Comparison of ENCODE assay signal across 9 cellular contexts in the genomic region with DNA sequence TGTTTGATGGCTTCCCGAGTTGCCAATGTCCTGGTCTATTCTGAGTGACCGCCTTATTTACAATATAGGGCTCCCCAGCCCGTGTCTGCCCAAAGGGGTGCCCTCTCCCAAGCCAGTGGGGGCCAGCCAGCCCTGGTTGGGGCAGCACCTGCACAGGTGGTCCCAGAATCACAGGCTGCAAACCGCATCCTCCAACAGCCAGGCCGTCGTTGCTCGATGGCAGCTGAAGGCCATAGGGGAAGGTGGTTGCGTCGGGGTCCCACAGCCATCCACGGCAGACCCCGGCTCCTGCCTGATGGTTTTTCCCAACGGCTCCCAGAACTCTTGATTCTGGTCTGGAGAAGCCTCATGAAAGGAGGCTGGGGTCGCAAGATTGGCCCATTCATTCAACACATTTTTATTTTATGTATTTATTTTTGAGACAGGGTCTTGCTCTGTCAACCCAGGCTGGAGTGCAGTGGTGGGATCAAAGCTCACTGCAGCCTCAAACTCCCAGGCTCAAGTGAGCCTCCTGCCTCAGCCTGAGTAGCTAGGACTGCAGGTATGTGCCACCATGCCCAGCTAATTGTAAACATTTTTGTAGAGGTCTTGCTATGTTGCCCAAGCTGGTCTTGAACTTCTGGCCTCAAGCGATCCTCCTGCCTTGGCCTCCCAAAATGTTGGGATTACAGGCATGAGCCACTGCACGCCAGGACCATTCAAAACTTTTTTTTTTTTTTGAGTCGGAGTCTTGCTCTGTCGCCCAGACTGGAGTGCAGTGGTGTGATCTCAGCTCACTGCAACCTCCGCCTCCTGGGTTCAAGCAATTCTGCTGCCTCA.
A peak's percentile ranks its signal among the peaks of the same experiment; 100 is the strongest.
DNase-seq lines count a peak whose midpoint lies in the region; ATAC-seq and TF ChIP-seq lines count a peak whose summit lies in the region.
"Had no signal": no experiment of that assay in that cellular context is flagged by ENCODE, and none has a peak within 500 bp of the region (broad histone marks: within the 10 kb centered on the region; RNA-seq: fewer than 3 reads in every experiment).

No MANE protein-coding gene starts in this region.

- H3K4me3 Mint-ChIP-seq in activated CD4-positive, alpha-beta T cell treated with anti-CD3 and anti-CD28 coated beads for 36 hours = peak overlapping the region; percentile 71
- H3K4me3 Mint-ChIP-seq in activated naive CD8-positive, alpha-beta T cell = peak overlapping the region; percentile 60

- H3K27ac ChIP-seq in lung (ENCODE audit: low read depth in 1 of 2, low read length in 1 of 2) (peak overlapping the region; percentile 75 to 81), suprapubic skin (peak overlapping the region; percentile 71)

- H3K4me3 ChIP-seq in lung (no peak overlapping the region), suprapubic skin (peak overlapping the region; percentile 39)

- ATAC-seq in activated CD4-positive, alpha-beta T cell treated with anti-CD3 and anti-CD28 coated beads for 36 hours = no peak
- no peak for ATAC-seq in lung (ENCODE audit: insufficient read depth, low FRiP score)
- ATAC-seq in GM19455 (IDR thresholded peaks at IDR 0.05; ENCODE audit: unreplicated experiment) = no peak
- no peak for ATAC-seq in HG02840 (IDR thresholded peaks at IDR 0.05; ENCODE audit: low FRiP score, unreplicated experiment)

- H3K9me3 ChIP-seq in lung (ENCODE audit: control insufficient read depth in 2 of 2, insufficient read depth in 1 of 2, low read length in 1 of 2) (no peaks in the 10 kb centered on the region), suprapubic skin (no peaks in the 10 kb centered on the region)

- peaks cover 28% of the 10 kb centered on the region for H3K4me1 Mint-ChIP-seq in activated CD4-positive, alpha-beta T cell treated with anti-CD3 and anti-CD28 coated beads for 36 hours
- H3K4me1 Mint-ChIP-seq in activated naive CD8-positive, alpha-beta T cell (ENCODE audit: low read depth) = peaks cover 45% of the 10 kb centered on the region

- intact Hi-C loops in activated CD4-positive, alpha-beta T cell treated with anti-CD3 and anti-CD28 coated beads for 36 hours (cut with DNase I, micrococcal nuclease) = loop anchor here (1.0 to 10.0 kb wide), 6 partner anchors 26 to 400 kb away; a partner anchor contains a TSS

- TF ChIP-seq POLR2A in suprapubic skin (IDR thresholded peaks at IDR 0.05) = no peak

- no peaks in the 10 kb centered on the region for H3K36me3 Mint-ChIP-seq in activated CD4-positive, alpha-beta T cell treated with anti-CD3 and anti-CD28 coated beads for 36 hours (ENCODE audit: low read depth)
- H3K36me3 Mint-ChIP-seq in activated naive CD8-positive, alpha-beta T cell = peaks cover 2% of the 10 kb centered on the region

- H3K4me1 ChIP-seq in lung (ENCODE audit: control insufficient read depth in 2 of 2, insufficient read depth in 2 of 2, low read length in 2 of 2) (peaks cover 0 to 16% of the 10 kb centered on the region in 2 donors), suprapubic skin (peaks cover 38% of the 10 kb centered on the region)

- CTCF ChIA-PET in activated CD4-positive, alpha-beta T cell treated with anti-CD3 and anti-CD28 coated beads for 36 hours (lab: Charles Lee) = interaction anchor here (0.6 to 2.3 kb wide), 9 partner anchors 10 to 829 kb away, joined by 3 to 12 read pairs (median 4); a partner anchor contains a TSS

- no peak for TF ChIP-seq EP300 in suprapubic skin (IDR thresholded peaks at IDR 0.05)

- H3K27me3 ChIP-seq in lung (ENCODE audit: control insufficient read depth, insufficient read depth) = no peaks in the 10 kb centered on the region
- no peaks in the 10 kb centered on the region for H3K27me3 ChIP-seq in suprapubic skin

- 62 to 68% methylated on average over 18 of the region's 18 CpGs for WGBS in lung, 2 donors
- WGBS in suprapubic skin = 67% methylated on average over 17 of the region's 18 CpGs

- no peaks in the 10 kb centered on the region for H3K27me3 Mint-ChIP-seq in activated CD4-positive, alpha-beta T cell treated with anti-CD3 and anti-CD28 coated beads for 36 hours
- H3K27me3 Mint-ChIP-seq in activated naive CD8-positive, alpha-beta T cell = no peaks in the 10 kb centered on the region

- no peak for TF ChIP-seq CTCF in lung (IDR thresholded peaks at IDR 0.05; ENCODE audit: control extremely low read depth, extremely low read depth)
- no peak for TF ChIP-seq CTCF in suprapubic skin (IDR thresholded peaks at IDR 0.05)

- no peak for DNase-seq in activated CD4-positive, alpha-beta T cell treated with anti-CD3 and anti-CD28 coated beads for 36 hours
- no peak for DNase-seq in activated CD4-positive, alpha-beta T cell treated with anti-CD3 and anti-CD28 coated beads, Interleukin-2, amount 50 U/mL, for 4 hours
- no peak for DNase-seq in lung (ENCODE audit: low spot score)
- peak; percentile 64 to 74 for DNase-seq in suprapubic skin (ENCODE audit: low spot score in 2 of 2)
- DNase-seq in Kasumi-1 (lab: John Stamatoyannopoulos, UW) = no peak
- DNase-seq: ACHN had no signal

- H3K9me3 Mint-ChIP-seq in activated CD4-positive, alpha-beta T cell treated with anti-CD3 and anti-CD28 coated beads for 36 hours (ENCODE audit: low read depth) = no peaks in the 10 kb centered on the region
- no peaks in the 10 kb centered on the region for H3K9me3 Mint-ChIP-seq in activated naive CD8-positive, alpha-beta T cell (ENCODE audit: low read depth)

- H3K36me3 ChIP-seq in lung (ENCODE audit: control insufficient read depth in 2 of 2, insufficient read depth in 2 of 2, low read length in 2 of 2) = no peaks in the 10 kb centered on the region
- H3K36me3 ChIP-seq in suprapubic skin = no peaks in the 10 kb centered on the region

- POLR2A ChIA-PET in activated CD4-positive, alpha-beta T cell treated with anti-CD3 and anti-CD28 coated beads for 36 hours (lab: Charles Lee) = interaction anchor here (1.3 to 2.5 kb wide), 2 partner anchors 12 to 79 kb away, joined by 3 to 16 read pairs; a partner anchor contains a TSS

- peak overlapping the region; percentile 55 for H3K27ac Mint-ChIP-seq in activated CD4-positive, alpha-beta T cell treated with anti-CD3 and anti-CD28 coated beads for 36 hours
- H3K27ac Mint-ChIP-seq in activated naive CD8-positive, alpha-beta T cell = peak overlapping the region; percentile 54

Comparison
In these comparisons a context has a peak if more than half of its experiments do, and no peak if none do; other contexts are left out.
1. DNase-seq: peak in suprapubic skin (2 of 2); none in activated CD4-positive, alpha-beta T cell treated with anti-CD3 and anti-CD28 coated beads for 36 hours (single experiment), activated CD4-positive, alpha-beta T cell treated with anti-CD3 and anti-CD28 coated beads, Interleukin-2, amount 50 U/mL, for 4 hours (0 of 2), lung (single experiment) and Kasumi-1 (0 of 2).